ENCODE assay signal across 15 cellular contexts in genomic region chr6:116485786-116486185, GRCh38. TPM values are rescaled to one million over a fixed set of nuclear protein-coding genes. Genes with fewer than 3 reads are reported as not detected.
DNase-seq lines count a peak whose midpoint lies in the region; ATAC-seq, FAIRE-seq and TF ChIP-seq lines count a peak whose summit lies in the region.
"Had no signal": no experiment of that assay in that cellular context is flagged by ENCODE, and none has a peak within 500 bp of the region (broad histone marks: within the 10 kb centered on the region; RNA-seq: fewer than 3 reads in every experiment).

No MANE protein-coding gene starts in this region.

- H3K18ac ChIP-seq in mesenchymal stem cell (ENCODE audit: low read depth in 1 of 2, low read length in 2 of 2): no peak overlapping the region

- H2AFZ ChIP-seq in GM23338 (peak overlapping the region; percentile 53; the same call in 1 of the 2 replicates), mesenchymal stem cell (ENCODE audit: low read depth, low read length) (no peak overlapping the region)

- H2BK15ac ChIP-seq in mesenchymal stem cell (ENCODE audit: low read depth, poor library complexity, severe bottlenecking): no peak overlapping the region

- H3K9me2 ChIP-seq in GM23338 (ENCODE audit: insufficient read depth): no peaks in the 10 kb centered on the region; the same call in 1 of the 2 replicates

- no peaks in the 10 kb centered on the region for H3K9me3 ChIP-seq in mesenchymal stem cell (ENCODE audit: control insufficient read depth, low read length)
- peaks cover 0 to 6% (median 0%) of the 10 kb centered on the region in 12 donors for H3K9me3 ChIP-seq in heart left ventricle
- H3K9me3 ChIP-seq: A549, Caco-2 had no signal

- H2BK12ac ChIP-seq in mesenchymal stem cell (ENCODE audit: low read length in 2 of 2): no peak overlapping the region

- TF ChIP-seq POLR2A in heart left ventricle (IDR thresholded peaks at IDR 0.05): no peak

- CTCF ChIA-PET in activated CD8-positive, alpha-beta memory T cell treated with anti-CD3 and anti-CD28 coated beads, Interleukin-2, amount 10 ng/mL, durations not matched to agents 7 days and 5 days (lab: Charles Lee): no interaction called here

- H3K4ac ChIP-seq in mesenchymal stem cell (ENCODE audit: low read depth in 1 of 2, low read length in 2 of 2): no peak overlapping the region

- H3K79me2 ChIP-seq in GM23338 (replicated peaks; ENCODE audit: insufficient read depth): no peaks in the 10 kb centered on the region

- peak overlapping the region; percentile 19 for H3K9ac ChIP-seq in mesenchymal stem cell (ENCODE audit: low read length)

- peaks cover 4% of the 10 kb centered on the region for H3K27me3 Mint-ChIP-seq in GM23338 (ENCODE audit: insufficient read depth, low read depth, poor library complexity)
- H3K27me3 Mint-ChIP-seq in dendritic cell treated with granulocyte-macrophage colony-stimulating factor and Interleukin-4, amounts not matched to agents 40 ng/mL and 50 ng/mL, for 4 days: no peaks in the 10 kb centered on the region
- H3K27me3 Mint-ChIP-seq in activated CD8-positive, alpha-beta memory T cell treated with anti-CD3 and anti-CD28 coated beads, Interleukin-2, amount 10 ng/mL, durations not matched to agents 7 days and 5 days: peaks cover 64% of the 10 kb centered on the region

- H3K27ac ChIP-seq in GM23338 (ENCODE audit: low read depth) (no peak overlapping the region), mesenchymal stem cell (ENCODE audit: low read length, poor library complexity, severe bottlenecking) (no peak overlapping the region), heart left ventricle (no peak overlapping the region)
- H3K27ac ChIP-seq: A549 had no signal

- WGBS in mesenchymal stem cell: 88% methylated on average over 4 of the region's 4 CpGs
- 56 to 69% (median 66%) methylated on average over 4 of the region's 4 CpGs for WGBS in heart left ventricle, 4 donors

- H3K9me3 Mint-ChIP-seq in GM23338: peaks cover 4% of the 10 kb centered on the region; the same call in 2 of the 3 replicates
- H3K9me3 Mint-ChIP-seq in dendritic cell treated with granulocyte-macrophage colony-stimulating factor and Interleukin-4, amounts not matched to agents 40 ng/mL and 50 ng/mL, for 4 days: peaks cover 8% of the 10 kb centered on the region
- no peaks in the 10 kb centered on the region for H3K9me3 Mint-ChIP-seq in activated CD8-positive, alpha-beta memory T cell treated with anti-CD3 and anti-CD28 coated beads, Interleukin-2, amount 10 ng/mL, durations not matched to agents 7 days and 5 days (ENCODE audit: low read depth)

- H2AK5ac ChIP-seq in mesenchymal stem cell (ENCODE audit: low read length, severe bottlenecking): no peak overlapping the region

- H3K27me3 ChIP-seq in GM23338 (ENCODE audit: insufficient read depth) (no peaks in the 10 kb centered on the region), mesenchymal stem cell (ENCODE audit: control insufficient read depth in 1 of 2, insufficient read depth in 1 of 2, low read length in 2 of 2) (no peaks in the 10 kb centered on the region), heart left ventricle (peaks cover 0 to 6% (median 0%) of the 10 kb centered on the region in 9 donors)

- no peak for FAIRE-seq in urothelium cell line (lab: Jason Lieb, UNC)
- FAIRE-seq: A549, K562 had no signal

- no peaks in the 10 kb centered on the region for H3K36me3 Mint-ChIP-seq in GM23338 (ENCODE audit: low read depth)
- H3K36me3 Mint-ChIP-seq in dendritic cell treated with granulocyte-macrophage colony-stimulating factor and Interleukin-4, amounts not matched to agents 40 ng/mL and 50 ng/mL, for 4 days (ENCODE audit: low read depth): no peaks in the 10 kb centered on the region
- H3K36me3 Mint-ChIP-seq in activated CD8-positive, alpha-beta memory T cell treated with anti-CD3 and anti-CD28 coated beads, Interleukin-2, amount 10 ng/mL, durations not matched to agents 7 days and 5 days: no peaks in the 10 kb centered on the region

- no peak for DNase-seq in GM23338 (ENCODE audit: low spot score)
- peak; percentile 23 for DNase-seq in HS-5 (ENCODE audit: low read depth)
- no peak for DNase-seq in mesenchymal stem cell
- DNase-seq in activated CD8-positive, alpha-beta memory T cell treated with anti-CD3 and anti-CD28 coated beads, Interleukin-2, amount 10 ng/mL, durations not matched to agents 7 days and 5 days: no peak
- DNase-seq in urothelium cell line (ENCODE audit: low spot score): no peak
- DNase-seq in heart left ventricle: no peak
- DNase-seq: Caco-2; CD8-positive, alpha-beta memory T cell; GOT3; H9 had no signal

- H3K4me1 ChIP-seq in GM23338 (ENCODE audit: insufficient read depth) (no peaks in the 10 kb centered on the region), mesenchymal stem cell (ENCODE audit: control insufficient read depth, insufficient read depth, low read depth, low read length) (no peaks in the 10 kb centered on the region), heart left ventricle (no peaks in the 10 kb centered on the region)
- H3K4me1 ChIP-seq: A549, Caco-2 had no signal

- no peak overlapping the region for H3K14ac ChIP-seq in mesenchymal stem cell (ENCODE audit: low read length in 2 of 2)

- H3K23ac ChIP-seq in mesenchymal stem cell (ENCODE audit: low read length in 2 of 2): no peak overlapping the region

- H3K79me1 ChIP-seq in mesenchymal stem cell (replicated peaks; ENCODE audit: low read length, poor library complexity, severe bottlenecking): no peaks in the 10 kb centered on the region

- no peaks in the 10 kb centered on the region for H4K20me1 ChIP-seq in GM23338 (replicated peaks; ENCODE audit: insufficient read depth)

- H3K36me3 ChIP-seq in GM23338 (ENCODE audit: insufficient read depth) (no peaks in the 10 kb centered on the region), mesenchymal stem cell (ENCODE audit: control insufficient read depth in 1 of 2, insufficient read depth in 2 of 2, low read depth in 1 of 2, low read length in 2 of 2) (no peaks in the 10 kb centered on the region), heart left ventricle (no peaks in the 10 kb centered on the region)

- no peak for ATAC-seq in GM23338
- no peak for ATAC-seq in activated CD8-positive, alpha-beta memory T cell treated with anti-CD3 and anti-CD28 coated beads, Interleukin-2, amount 10 ng/mL, durations not matched to agents 7 days and 5 days
- no peak for ATAC-seq in GM21526 (IDR thresholded peaks at IDR 0.05; ENCODE audit: low FRiP score, unreplicated experiment)
- no peak for ATAC-seq in heart left ventricle
- ATAC-seq: A549, K562 had no signal

- H4K8ac ChIP-seq in mesenchymal stem cell (ENCODE audit: low read length): no peak overlapping the region

- H3K27ac Mint-ChIP-seq in GM23338: no peak overlapping the region
- peak overlapping the region; percentile 5 for H3K27ac Mint-ChIP-seq in dendritic cell treated with granulocyte-macrophage colony-stimulating factor and Interleukin-4, amounts not matched to agents 40 ng/mL and 50 ng/mL, for 4 days
- no peak overlapping the region for H3K27ac Mint-ChIP-seq in activated CD8-positive, alpha-beta memory T cell treated with anti-CD3 and anti-CD28 coated beads, Interleukin-2, amount 10 ng/mL, durations not matched to agents 7 days and 5 days
- H3K27ac Mint-ChIP-seq: CD8-positive, alpha-beta memory T cell; H9 had no signal

- H3K4me3 Mint-ChIP-seq in GM23338: no peak overlapping the region
- no peak overlapping the region for H3K4me3 Mint-ChIP-seq in dendritic cell treated with granulocyte-macrophage colony-stimulating factor and Interleukin-4, amounts not matched to agents 40 ng/mL and 50 ng/mL, for 4 days
- no peak overlapping the region for H3K4me3 Mint-ChIP-seq in activated CD8-positive, alpha-beta memory T cell treated with anti-CD3 and anti-CD28 coated beads, Interleukin-2, amount 10 ng/mL, durations not matched to agents 7 days and 5 days
- H3K4me3 Mint-ChIP-seq: CD8-positive, alpha-beta memory T cell; H9 had no signal

- no peak overlapping the region for H4K91ac ChIP-seq in mesenchymal stem cell (ENCODE audit: low read length)

- intact Hi-C loops in dendritic cell treated with granulocyte-macrophage colony-stimulating factor and Interleukin-4, amounts not matched to agents 40 ng/mL and 50 ng/mL, for 4 days (cut with micrococcal nuclease): no loop called here
- intact Hi-C loops in heart left ventricle (cut with DNase I): no loop called here

- no peaks in the 10 kb centered on the region for H3F3A ChIP-seq in GM23338 (replicated peaks; ENCODE audit: low read depth)

- H2BK5ac ChIP-seq in mesenchymal stem cell (ENCODE audit: low read depth, low read length, poor library complexity, severe bottlenecking): no peak overlapping the region

- H2BK120ac ChIP-seq in mesenchymal stem cell (ENCODE audit: low read depth, low read length): no peak overlapping the region

- TF ChIP-seq CTCF in GM23338 (conservative IDR thresholded peaks at IDR 0.05; ENCODE audit: low read depth in 2 of 2) (no peak), heart left ventricle (IDR thresholded peaks at IDR 0.05) (no peak)

- H3K4me2 ChIP-seq in GM23338 (no peak overlapping the region), mesenchymal stem cell (ENCODE audit: low read length, poor library complexity, severe bottlenecking) (no peak overlapping the region)
- H3K4me2 ChIP-seq: A549 had no signal

- H3K4me3 ChIP-seq in GM23338 (no peak overlapping the region), mesenchymal stem cell (ENCODE audit: insufficient read depth in 1 of 2, low read depth in 1 of 2, low read length in 2 of 2) (no peak overlapping the region), heart left ventricle (no peak overlapping the region)
- H3K4me3 ChIP-seq: A549, K562 had no signal

- no peaks in the 10 kb centered on the region for H3K4me1 Mint-ChIP-seq in GM23338
- H3K4me1 Mint-ChIP-seq in dendritic cell treated with granulocyte-macrophage colony-stimulating factor and Interleukin-4, amounts not matched to agents 40 ng/mL and 50 ng/mL, for 4 days (ENCODE audit: low read depth): peaks cover 23% of the 10 kb centered on the region
- no peaks in the 10 kb centered on the region for H3K4me1 Mint-ChIP-seq in activated CD8-positive, alpha-beta memory T cell treated with anti-CD3 and anti-CD28 coated beads, Interleukin-2, amount 10 ng/mL, durations not matched to agents 7 days and 5 days
- H3K4me1 Mint-ChIP-seq: CD8-positive, alpha-beta memory T cell; H9 had no signal

RNA-seq across cellular contexts. Expression of gene CALHM6, which starts 24.6 kb away (rescaled TPM):
- 0.27 and 1.6 TPM in 2 replicates for total RNA-seq in GM23338 (2014; rRNA removed; shearing (Covaris generic))
- polyA plus RNA-seq in GM23338 (2016; fragmentation: Nextera tagmentation; extraction: Ambion mirVana) (1.2 and 2.6 TPM in 2 replicates), heart left ventricle (1 to 10 TPM; 1.3 to 1.8 TPM)
- 1.9 TPM for polyA plus RNA-seq in mesenchymal stem cell (2013, experiment 1 of 2)
- polyA plus RNA-seq in mesenchymal stem cell (2013, experiment 2 of 2): 1.3 TPM
- total RNA-seq in activated CD8-positive, alpha-beta memory T cell treated with anti-CD3 and anti-CD28 coated beads, Interleukin-2, amount 10 ng/mL, durations not matched to agents 7 days and 5 days: 10 to 100 TPM in 1 of 2 experiments, 1 to 10 TPM in 1; 3.8 to 13.8 TPM
- 10 to 100 TPM in 1 of 9 donors, 1 to 10 TPM in 2, under 1 TPM in 5, not detected in 1; 0.37 to 52.4 (median 0.67) TPM for total RNA-seq in heart left ventricle
- total RNA-seq: Caco-2, K562 had no signal

RNA-seq across cellular contexts. Expression of gene CALHM5, which starts 25.7 kb away (rescaled TPM):
- 0.10 and 0.16 TPM in 2 replicates for total RNA-seq in GM23338 (2014; rRNA removed; shearing (Covaris generic))
- 0.02 and 0.03 TPM in 2 replicates for polyA plus RNA-seq in GM23338 (2016; fragmentation: Nextera tagmentation; extraction: Ambion mirVana)
- polyA plus RNA-seq in mesenchymal stem cell (2013, experiment 1 of 2): 2.1 TPM
- polyA plus RNA-seq in mesenchymal stem cell (2013, experiment 2 of 2): 2.0 TPM
- not detected for total RNA-seq in activated CD8-positive, alpha-beta memory T cell treated with anti-CD3 and anti-CD28 coated beads, Interleukin-2, amount 10 ng/mL, durations not matched to agents 7 days and 5 days
- 1 to 10 TPM; 1.4 to 3.0 (median 1.8) TPM for total RNA-seq in heart left ventricle
- 1 to 10 TPM in 1 of 2 donors, under 1 TPM in 1; 0.76 to 1.3 TPM for polyA plus RNA-seq in heart left ventricle
- total RNA-seq: CD8-positive, alpha-beta memory T cell had no signal
- polyA plus RNA-seq: CD8-positive, alpha-beta memory T cell had no signal

RNA-seq across cellular contexts. Expression of gene TRAPPC3L, which starts 59.7 kb away (rescaled TPM):
- not detected in 2 replicates for total RNA-seq in GM23338 (2014; rRNA removed; shearing (Covaris generic))
- polyA plus RNA-seq in GM23338 (2016; fragmentation: Nextera tagmentation; extraction: Ambion mirVana): not detected in 2 replicates
- polyA plus RNA-seq in mesenchymal stem cell (2013, experiment 1 of 2): 0.10 TPM
- 0.14 TPM for polyA plus RNA-seq in mesenchymal stem cell (2013, experiment 2 of 2)
- total RNA-seq in activated CD8-positive, alpha-beta memory T cell treated with anti-CD3 and anti-CD28 coated beads, Interleukin-2, amount 10 ng/mL, durations not matched to agents 7 days and 5 days: not detected
- under 1 TPM in 4 of 9 donors, not detected in 5; 0.11 to 0.29 (median 0.19) TPM for total RNA-seq in heart left ventricle
- polyA plus RNA-seq in heart left ventricle: not detected
- total RNA-seq: Caco-2; CD8-positive, alpha-beta memory T cell; Daoy; H9; K562 had no signal
- polyA plus RNA-seq: A549; CD8-positive, alpha-beta memory T cell; K562 had no signal
